In the genomic region with DNA sequence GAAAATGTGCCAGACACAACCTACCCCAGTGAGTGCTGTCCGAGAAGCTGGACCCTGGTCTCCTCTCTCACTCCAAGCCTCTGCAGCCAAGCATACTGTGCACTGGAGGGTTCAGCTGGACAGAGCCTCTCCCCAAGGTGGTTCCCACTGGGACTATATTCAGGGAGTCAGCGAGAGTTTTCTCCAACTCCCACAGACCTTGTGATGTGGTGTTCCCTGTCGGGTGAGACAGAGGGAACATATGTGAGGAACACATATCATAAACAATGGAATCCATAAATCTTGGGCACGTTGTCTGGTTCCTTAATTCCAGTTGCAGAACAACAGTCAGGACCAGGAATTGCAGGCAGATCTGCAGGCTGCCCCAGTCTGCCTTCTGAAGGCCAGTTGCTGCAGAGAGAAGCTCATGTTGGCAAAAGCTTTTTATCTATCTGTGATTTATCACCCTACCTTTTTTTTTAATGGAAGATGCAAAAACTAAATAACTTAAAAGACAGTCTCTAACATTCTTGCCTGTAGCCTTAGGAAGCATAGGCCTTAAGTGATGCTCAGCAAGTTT, we compare ENCODE assay signal across 27 cellular contexts.
DNase-seq lines count a peak whose midpoint lies in the region; ATAC-seq, FAIRE-seq and TF ChIP-seq lines count a peak whose summit lies in the region.
"Had no signal": no experiment of that assay in that cellular context is flagged by ENCODE, and none has a peak within 500 bp of the region (broad histone marks: within the 10 kb centered on the region; RNA-seq: fewer than 3 reads in every experiment).

No MANE protein-coding gene starts in this region.

- no peak overlapping the region for H2BK20ac ChIP-seq in IMR-90 (ENCODE audit: low read depth, low read length)

- in situ Hi-C loops in IMR-90 (cut with MboI; ENCODE audit: low sequenced_read_pairs), result no loop called here

- H2AK9ac ChIP-seq in IMR-90 (replicated peaks; ENCODE audit: low read depth, low read length, poor library complexity), result no peak overlapping the region

- FAIRE-seq in endometrium (lab: Jason Lieb, UNC), result peak; percentile 87
- FAIRE-seq: A204.1, GM12892, HTR-8/SVneo had no signal

- no peak overlapping the region for H3K23ac ChIP-seq in IMR-90 (ENCODE audit: low read depth, low read length)

- H2AFZ ChIP-seq in IMR-90 (replicated peaks; ENCODE audit: low read length, poor library complexity) (peak overlapping the region; percentile 11), hepatocyte (no peak overlapping the region)
- H2AFZ ChIP-seq: GM23248 had no signal

- H3K4me3 ChIP-seq in IMR-90 (ENCODE audit: insufficient read depth, low read depth, low read length), result no peak overlapping the region
- no peak overlapping the region for H3K4me3 ChIP-seq in hepatocyte
- no peak overlapping the region for H3K4me3 ChIP-seq in mucosa of descending colon
- H3K4me3 ChIP-seq: GM23248, HAP-1 had no signal

- no peak overlapping the region for H3K4me2 ChIP-seq in IMR-90 (ENCODE audit: low read depth, low read length)
- H3K4me2 ChIP-seq in hepatocyte, result no peak overlapping the region
- H3K4me2 ChIP-seq: KMS-11 had no signal

- no peak overlapping the region for H3K18ac ChIP-seq in IMR-90 (ENCODE audit: low read depth, low read length)

- no peaks in the 10 kb centered on the region for H3K9me3 ChIP-seq in IMR-90 (ENCODE audit: control insufficient read depth, insufficient read depth, low read length)
- H3K9me3 ChIP-seq in hepatocyte (ENCODE audit: low read depth), result no peaks in the 10 kb centered on the region
- no peaks in the 10 kb centered on the region for H3K9me3 ChIP-seq in mucosa of descending colon
- H3K9me3 ChIP-seq: BE2C, HAP-1 had no signal

- no peak overlapping the region for H4K5ac ChIP-seq in IMR-90 (ENCODE audit: low read depth, low read length)

- H3K9ac ChIP-seq in IMR-90 (ENCODE audit: low read depth, low read length), result no peak overlapping the region
- H3K9ac ChIP-seq: GM23248, KMS-11 had no signal

- no CpG with 5 or more reads among the region's 4 CpGs for WGBS in IMR-90 (ENCODE audit: extremely low coverage in 2 of 2, insufficient read length in 1 of 2), 2 experiments
- 52% methylated on average over 4 of the region's 4 CpGs for WGBS in hepatocyte (ENCODE audit: low lambda C conversion rate, missing lambda C conversion rate)

- no peak overlapping the region for H3K27ac ChIP-seq in IMR-90 (ENCODE audit: insufficient read depth, low read length)
- H3K27ac ChIP-seq in hepatocyte, result peak overlapping the region; percentile 25
- H3K27ac ChIP-seq: GM23248, KMS-11, RWPE1 had no signal

- ATAC-seq in IMR-90 (ENCODE audit: low read depth), result peak; percentile 49
- ATAC-seq in sciatic nerve, result peak; percentile 26
- no peak for ATAC-seq in mucosa of descending colon

- CTCF ChIA-PET in IMR-90 (lab: Yijun Ruan, JAX), result interaction anchor here (0.7 kb wide), 1 partner anchor 665 kb away, joined by 7 read pairs; no protein-coding TSS in a partner anchor

- BruUV-seq in IMR-90 (replicated peaks; lab: Mats Ljungman, UMichigan), result no TSS peak

- no peak overlapping the region for H2BK15ac ChIP-seq in IMR-90 (ENCODE audit: low read depth, low read length)

- H3K79me1 ChIP-seq in IMR-90 (ENCODE audit: low read depth in 1 of 2, low read length in 2 of 2), result no peaks in the 10 kb centered on the region

- no peaks in the 10 kb centered on the region for H3K9me2 ChIP-seq in hepatocyte (replicated peaks; ENCODE audit: insufficient read depth)

- H3K14ac ChIP-seq in IMR-90 (replicated peaks; ENCODE audit: low read depth, low read length), result no peak overlapping the region

- intact Hi-C loops in IMR-90 (cut with micrococcal nuclease) (no loop called here), sciatic nerve (cut with DNase I) (no loop called here), mucosa of descending colon (cut with DNase I, micrococcal nuclease) (no loop called here)

- no peak overlapping the region for H4K91ac ChIP-seq in IMR-90 (ENCODE audit: insufficient read depth, low read depth, low read length)

- POLR2A ChIA-PET in IMR-90 (lab: Charles Lee; ENCODE audit: unreplicated experiment), result interaction anchor here (0.6 kb wide), 1 partner anchor 9 kb away, joined by 7 read pairs; no protein-coding TSS in a partner anchor

- no peaks in the 10 kb centered on the region for H3K79me2 ChIP-seq in hepatocyte

- H4K8ac ChIP-seq in IMR-90 (ENCODE audit: low read depth in 2 of 2, low read length in 2 of 2), result no peak overlapping the region

- H3K56ac ChIP-seq in IMR-90 (ENCODE audit: extremely low read depth, insufficient read depth, low read length), result no peak overlapping the region

- H3K27me3 ChIP-seq in IMR-90 (ENCODE audit: control insufficient read depth, insufficient read depth, low read length), result no peaks in the 10 kb centered on the region
- no peaks in the 10 kb centered on the region for H3K27me3 ChIP-seq in hepatocyte
- H3K27me3 ChIP-seq: BE2C had no signal

- no peak overlapping the region for H2AK5ac ChIP-seq in IMR-90 (ENCODE audit: low read depth, low read length)

- TF ChIP-seq CTCF in IMR-90 (conservative IDR thresholded peaks at IDR 0.05; ENCODE audit: low read depth, low read length), result no peak
- TF ChIP-seq CTCF in hepatocyte (IDR thresholded peaks at IDR 0.05; ENCODE audit: poor library complexity), result no peak
- TF ChIP-seq CTCF in mucosa of descending colon (IDR thresholded peaks at IDR 0.05), result no peak

- H3K36me3 ChIP-seq in IMR-90 (ENCODE audit: control insufficient read depth, insufficient read depth, low read length) (no peaks in the 10 kb centered on the region), hepatocyte (replicated peaks; ENCODE audit: insufficient read depth, low read depth) (no peaks in the 10 kb centered on the region), mucosa of descending colon (ENCODE audit: low read depth) (no peaks in the 10 kb centered on the region)
- H3K36me3 ChIP-seq: BE2C, HAP-1 had no signal

- H3K9me1 ChIP-seq in IMR-90 (ENCODE audit: insufficient read depth, low read length), result no peaks in the 10 kb centered on the region; the same call in 1 of the 2 replicates

- no peak overlapping the region for H2BK120ac ChIP-seq in IMR-90 (ENCODE audit: low read depth, low read length)

- H3K4ac ChIP-seq in IMR-90 (ENCODE audit: low read depth, low read length), result no peak overlapping the region

- dilution Hi-C loops in IMR-90 (cut with HindIII; ENCODE audit: low sequenced_read_pairs, unreplicated experiment), result no loop called here

- no peaks in the 10 kb centered on the region for H4K20me1 ChIP-seq in IMR-90 (ENCODE audit: insufficient read depth, low read length)
- no peaks in the 10 kb centered on the region for H4K20me1 ChIP-seq in hepatocyte (ENCODE audit: insufficient read depth, poor library complexity, severe bottlenecking)

- H3K4me1 ChIP-seq in IMR-90 (ENCODE audit: control insufficient read depth, insufficient read depth, low read length), result no peaks in the 10 kb centered on the region
- peaks cover 7% of the 10 kb centered on the region for H3K4me1 ChIP-seq in hepatocyte (ENCODE audit: insufficient read depth)
- no peaks in the 10 kb centered on the region for H3K4me1 ChIP-seq in mucosa of descending colon (ENCODE audit: low read depth)
- H3K4me1 ChIP-seq: HAP-1 had no signal

- TF ChIP-seq RAD21 in IMR-90 (IDR thresholded peaks at IDR 0.05; ENCODE audit: low read length), result no peak

- no peak for TF ChIP-seq POLR2A in IMR-90 (IDR thresholded peaks at IDR 0.05; ENCODE audit: low read depth, low read length)

- H2BK5ac ChIP-seq in IMR-90 (ENCODE audit: low read depth, low read length, poor library complexity, severe bottlenecking), result no peak overlapping the region

- peak; percentile 44 for DNase-seq in IMR-90
- no peak for DNase-seq in hepatocyte (ENCODE audit: low spot score)
- no peak for DNase-seq in sciatic nerve (ENCODE audit: low spot score)
- no peak for DNase-seq in DMS153 treated with DMSO at 0.1 percent for 48 hours (lab: John Stamatoyannopoulos, UW; ENCODE audit: unreplicated experiment)
- DNase-seq in NCI-H1105 treated with DMSO at 0.1 percent for 48 hours (lab: John Stamatoyannopoulos, UW), result no peak
- no peak for DNase-seq in mucosa of descending colon
- no peak for DNase-seq in COLO829 (ENCODE audit: low spot score)
- DNase-seq: BE2C; CD4-positive, CD25-positive, alpha-beta regulatory T cell; COR-L47; DMS79 treated with DMSO at 0.1 percent for 48 hours; GM23248; NCI-H1092 treated with DMSO at 0.1 percent for 48 hours; NCI-H146; NCI-H2029; NCI-H2227 treated with DMSO at 0.1 percent for 48 hours; NCI-H510A; NCI-H774; NK-92 treated with Interleukin-12 subunit alpha and Interleukin-12 subunit beta, amount 100 ng/mL, for 24 hours; SIG-M5 had no signal

TF ChIP-seq in IMR-90, 13 proteins besides CTCF, POLR2A, EP300 and RAD21:
- TF ChIP-seq RFX5 (IDR thresholded peaks at IDR 0.05; ENCODE audit: low read depth, low read length) (no peak), RCOR1 (IDR thresholded peaks at IDR 0.05; ENCODE audit: insufficient replicate concordance, low read length) (no peak), MXI1 (IDR thresholded peaks at IDR 0.05; ENCODE audit: borderline replicate concordance, low read depth, low read length) (no peak), NFE2L2 (IDR thresholded peaks at IDR 0.05; ENCODE audit: low read depth, low read length) (no peak), FOS (IDR thresholded peaks at IDR 0.05; ENCODE audit: low read depth, low read length) (no peak), BHLHE40 (IDR thresholded peaks at IDR 0.05; ENCODE audit: low read depth, low read length) (no peak), MAZ (IDR thresholded peaks at IDR 0.05; ENCODE audit: borderline replicate concordance, low read depth, low read length) (no peak), CEBPB (IDR thresholded peaks at IDR 0.05; ENCODE audit: low read depth, low read length) (no peak)
- TF ChIP-seq, protein P1, sequence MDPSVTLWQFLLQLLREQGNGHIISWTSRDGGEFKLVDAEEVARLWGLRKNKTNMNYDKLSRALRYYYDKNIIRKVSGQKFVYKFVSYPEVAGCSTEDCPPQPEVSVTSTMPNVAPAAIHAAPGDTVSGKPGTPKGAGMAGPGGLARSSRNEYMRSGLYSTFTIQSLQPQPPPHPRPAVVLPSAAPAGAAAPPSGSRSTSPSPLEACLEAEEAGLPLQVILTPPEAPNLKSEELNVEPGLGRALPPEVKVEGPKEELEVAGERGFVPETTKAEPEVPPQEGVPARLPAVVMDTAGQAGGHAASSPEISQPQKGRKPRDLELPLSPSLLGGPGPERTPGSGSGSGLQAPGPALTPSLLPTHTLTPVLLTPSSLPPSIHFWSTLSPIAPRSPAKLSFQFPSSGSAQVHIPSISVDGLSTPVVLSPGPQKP (IDR thresholded peaks at IDR 0.05; ENCODE audit: borderline replicate concordance, low read depth, low read length), result no peak
- TF ChIP-seq, protein P2, sequence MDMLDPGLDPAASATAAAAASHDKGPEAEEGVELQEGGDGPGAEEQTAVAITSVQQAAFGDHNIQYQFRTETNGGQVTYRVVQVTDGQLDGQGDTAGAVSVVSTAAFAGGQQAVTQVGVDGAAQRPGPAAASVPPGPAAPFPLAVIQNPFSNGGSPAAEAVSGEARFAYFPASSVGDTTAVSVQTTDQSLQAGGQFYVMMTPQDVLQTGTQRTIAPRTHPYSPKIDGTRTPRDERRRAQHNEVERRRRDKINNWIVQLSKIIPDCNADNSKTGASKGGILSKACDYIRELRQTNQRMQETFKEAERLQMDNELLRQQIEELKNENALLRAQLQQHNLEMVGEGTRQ (IDR thresholded peaks at IDR 0.05; ENCODE audit: low read depth, low read length), result no peak
TF ChIP-seq in IMR-90: peak in this region for 0.
